Comparison of ENCODE assay signal across 1 cellular context in genomic region chr4:94533405-94534223, GRCh38.
TF ChIP-seq lines count a peak whose summit lies in the region.

No MANE protein-coding gene starts in this region.

TF ChIP-seq in IMR-90, 13 proteins besides CTCF, POLR2A, EP300 and RAD21 (continued from another document):
- TF ChIP-seq MAFK (IDR thresholded peaks at IDR 0.05; ENCODE audit: low read depth, low read length) (no peak), MXI1 (IDR thresholded peaks at IDR 0.05; ENCODE audit: borderline replicate concordance, low read depth, low read length) (no peak), USF2 (IDR thresholded peaks at IDR 0.05; ENCODE audit: low read depth, low read length) (no peak)
TF ChIP-seq in IMR-90: peak in this region for 0.
